Comparison of ENCODE assay signal across 23 cellular contexts in genomic region chr3:78901544-78901943, GRCh38.
DNase-seq lines count a peak whose midpoint lies in the region; ATAC-seq and TF ChIP-seq lines count a peak whose summit lies in the region.
"Had no signal": no experiment of that assay in that cellular context is flagged by ENCODE, and none has a peak within 500 bp of the region (broad histone marks: within the 10 kb centered on the region; RNA-seq: fewer than 3 reads in every experiment).

No MANE protein-coding gene starts in this region.

- no peaks in the 10 kb centered on the region for H3K9me3 ChIP-seq in neural cell (ENCODE audit: low read length)
- H3K9me3 ChIP-seq: A549; BLaER1 treated with 17β-estradiol and CSF1 and Interleukin-3, amounts not matched to agents 10 nM and 100 nM; Caco-2 had no signal

- DNase-seq in SK-N-DZ (ENCODE audit: low spot score) (peak; percentile 35), progenitor cell of endocrine pancreas (ENCODE audit: low spot score, unreplicated experiment) (no peak), osteocyte (ENCODE audit: extremely low spot score, unreplicated experiment) (no peak), ureter (ENCODE audit: low spot score) (no peak), Right ventricle myocardium superior (no peak)
- DNase-seq: AML-193; Caco-2; CD4-positive, alpha-beta T cell; CD8-positive, alpha-beta T cell; DMS 273 treated with DMSO at 0.1 percent for 48 hours; DMS153; DMS53; DMS79; DND-41; EL; GDM1 had no signal

- H3K79me2 ChIP-seq in neural cell (replicated peaks; ENCODE audit: insufficient read depth, low read length), result peaks cover 19% of the 10 kb centered on the region

- no peak for ATAC-seq in Right ventricle myocardium superior (ENCODE audit: poor library complexity)
- ATAC-seq: A549; CD8-positive, alpha-beta T cell; GM12878 had no signal

- no peaks in the 10 kb centered on the region for H3K36me3 Mint-ChIP-seq in progenitor cell of endocrine pancreas (ENCODE audit: insufficient read depth)
- H3K36me3 Mint-ChIP-seq in osteocyte (ENCODE audit: unreplicated experiment), result no peaks in the 10 kb centered on the region
- H3K36me3 Mint-ChIP-seq: CD8-positive, alpha-beta T cell had no signal

- no peaks in the 10 kb centered on the region for H4K20me1 ChIP-seq in neural cell (ENCODE audit: insufficient read depth)

- no peaks in the 10 kb centered on the region for H3K9me2 ChIP-seq in neural cell (ENCODE audit: insufficient read depth, low read length)

- no peaks in the 10 kb centered on the region for H3K36me3 ChIP-seq in neural cell (ENCODE audit: insufficient read depth, low read length)

- H3K27ac ChIP-seq in neural cell (ENCODE audit: low read length), result peak overlapping the region; percentile 70
- H3K27ac ChIP-seq: 22Rv1; A549; BLaER1 treated with 17β-estradiol and CSF1 and Interleukin-3, amounts not matched to agents 10 nM and 100 nM; C4-2B had no signal

- H3K27me3 Mint-ChIP-seq in progenitor cell of endocrine pancreas, result no peaks in the 10 kb centered on the region
- H3K27me3 Mint-ChIP-seq in osteocyte (ENCODE audit: unreplicated experiment), result no peaks in the 10 kb centered on the region
- H3K27me3 Mint-ChIP-seq: B cell; CD4-positive, alpha-beta T cell had no signal

- H3K27me3 ChIP-seq in neural cell (ENCODE audit: insufficient read depth, low read depth, low read length), result no peaks in the 10 kb centered on the region
- H3K27me3 ChIP-seq: BLaER1 treated with 17β-estradiol and CSF1 and Interleukin-3, amounts not matched to agents 10 nM and 100 nM had no signal

- no peak for TF ChIP-seq CTCF in neural cell (IDR thresholded peaks at IDR 0.05; ENCODE audit: poor library complexity, severe bottlenecking)
- TF ChIP-seq CTCF in progenitor cell of endocrine pancreas (IDR thresholded peaks at IDR 0.05; ENCODE audit: unreplicated experiment), result no peak
- TF ChIP-seq CTCF in osteocyte (IDR thresholded peaks at IDR 0.05), result no peak

- H3K9ac ChIP-seq in neural cell (ENCODE audit: low read length), result no peak overlapping the region
- H3K9ac ChIP-seq: BLaER1 treated with 17β-estradiol and CSF1 and Interleukin-3, amounts not matched to agents 10 nM and 100 nM had no signal

- H3K4me3 Mint-ChIP-seq in progenitor cell of endocrine pancreas (ENCODE audit: low read depth) (no peak overlapping the region), osteocyte (ENCODE audit: unreplicated experiment) (no peak overlapping the region)
- H3K4me3 Mint-ChIP-seq: B cell; CD4-positive, alpha-beta T cell; CD8-positive, alpha-beta T cell had no signal

- H3K4me1 Mint-ChIP-seq in progenitor cell of endocrine pancreas (ENCODE audit: low read depth), result peaks cover 6% of the 10 kb centered on the region
- peaks cover 16% of the 10 kb centered on the region for H3K4me1 Mint-ChIP-seq in osteocyte (ENCODE audit: unreplicated experiment)
- H3K4me1 Mint-ChIP-seq: B cell had no signal

- H3K27ac Mint-ChIP-seq in progenitor cell of endocrine pancreas, result peak overlapping the region; percentile 45
- H3K27ac Mint-ChIP-seq in osteocyte (ENCODE audit: unreplicated experiment), result no peak overlapping the region
- H3K27ac Mint-ChIP-seq: B cell; CD4-positive, alpha-beta T cell; CD8-positive, alpha-beta T cell had no signal

- no peak for TF ChIP-seq RAD21 in neural cell (conservative IDR thresholded peaks at IDR 0.05)

- intact Hi-C loops in Right ventricle myocardium superior (cut with DNase I), result no loop called here

- H2AFZ ChIP-seq in neural cell (ENCODE audit: low read depth, low read length), result no peak overlapping the region

- TF ChIP-seq EP300 in neural cell (conservative IDR thresholded peaks at IDR 0.05; ENCODE audit: poor library complexity, severe bottlenecking), result peak; percentile 93

- no peaks in the 10 kb centered on the region for H3F3A ChIP-seq in neural cell (ENCODE audit: insufficient read depth, low read length, poor library complexity, severe bottlenecking)

- no peak overlapping the region for H3K4me2 ChIP-seq in neural cell (ENCODE audit: low read length)
- H3K4me2 ChIP-seq: A549; BLaER1 treated with 17β-estradiol and CSF1 and Interleukin-3, amounts not matched to agents 10 nM and 100 nM had no signal

- H3K9me3 Mint-ChIP-seq in progenitor cell of endocrine pancreas (ENCODE audit: low read depth), result no peaks in the 10 kb centered on the region
- no peaks in the 10 kb centered on the region for H3K9me3 Mint-ChIP-seq in osteocyte (ENCODE audit: unreplicated experiment)

- H3K4me3 ChIP-seq in neural cell (ENCODE audit: low read length), result no peak overlapping the region
- H3K4me3 ChIP-seq: A549; BLaER1 treated with 17β-estradiol and CSF1 and Interleukin-3, amounts not matched to agents 10 nM and 100 nM; GM12878 had no signal

TF ChIP-seq in neural cell, 6 proteins besides CTCF, POLR2A, EP300 and RAD21:
- TF ChIP-seq SMC3 (conservative IDR thresholded peaks at IDR 0.05; ENCODE audit: poor library complexity) (no peak), POLR2AphosphoS5 (IDR thresholded peaks at IDR 0.05) (peak; percentile 56), TAF1 (IDR thresholded peaks at IDR 0.05; ENCODE audit: low read depth) (no peak), EZH2 (IDR thresholded peaks at IDR 0.05; ENCODE audit: borderline replicate concordance, insufficient read depth, low read length, poor library complexity, severe bottlenecking) (no peak), MXI1 (conservative IDR thresholded peaks at IDR 0.05; ENCODE audit: poor library complexity, severe bottlenecking) (no peak)
- TF ChIP-seq, protein P1, sequence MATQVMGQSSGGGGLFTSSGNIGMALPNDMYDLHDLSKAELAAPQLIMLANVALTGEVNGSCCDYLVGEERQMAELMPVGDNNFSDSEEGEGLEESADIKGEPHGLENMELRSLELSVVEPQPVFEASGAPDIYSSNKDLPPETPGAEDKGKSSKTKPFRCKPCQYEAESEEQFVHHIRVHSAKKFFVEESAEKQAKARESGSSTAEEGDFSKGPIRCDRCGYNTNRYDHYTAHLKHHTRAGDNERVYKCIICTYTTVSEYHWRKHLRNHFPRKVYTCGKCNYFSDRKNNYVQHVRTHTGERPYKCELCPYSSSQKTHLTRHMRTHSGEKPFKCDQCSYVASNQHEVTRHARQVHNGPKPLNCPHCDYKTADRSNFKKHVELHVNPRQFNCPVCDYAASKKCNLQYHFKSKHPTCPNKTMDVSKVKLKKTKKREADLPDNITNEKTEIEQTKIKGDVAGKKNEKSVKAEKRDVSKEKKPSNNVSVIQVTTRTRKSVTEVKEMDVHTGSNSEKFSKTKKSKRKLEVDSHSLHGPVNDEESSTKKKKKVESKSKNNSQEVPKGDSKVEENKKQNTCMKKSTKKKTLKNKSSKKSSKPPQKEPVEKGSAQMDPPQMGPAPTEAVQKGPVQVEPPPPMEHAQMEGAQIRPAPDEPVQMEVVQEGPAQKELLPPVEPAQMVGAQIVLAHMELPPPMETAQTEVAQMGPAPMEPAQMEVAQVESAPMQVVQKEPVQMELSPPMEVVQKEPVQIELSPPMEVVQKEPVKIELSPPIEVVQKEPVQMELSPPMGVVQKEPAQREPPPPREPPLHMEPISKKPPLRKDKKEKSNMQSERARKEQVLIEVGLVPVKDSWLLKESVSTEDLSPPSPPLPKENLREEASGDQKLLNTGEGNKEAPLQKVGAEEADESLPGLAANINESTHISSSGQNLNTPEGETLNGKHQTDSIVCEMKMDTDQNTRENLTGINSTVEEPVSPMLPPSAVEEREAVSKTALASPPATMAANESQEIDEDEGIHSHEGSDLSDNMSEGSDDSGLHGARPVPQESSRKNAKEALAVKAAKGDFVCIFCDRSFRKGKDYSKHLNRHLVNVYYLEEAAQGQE (IDR thresholded peaks at IDR 0.05; ENCODE audit: borderline replicate concordance), result peak; percentile 50
